1 cellular context compared by ENCODE assay signal in the genomic region with DNA sequence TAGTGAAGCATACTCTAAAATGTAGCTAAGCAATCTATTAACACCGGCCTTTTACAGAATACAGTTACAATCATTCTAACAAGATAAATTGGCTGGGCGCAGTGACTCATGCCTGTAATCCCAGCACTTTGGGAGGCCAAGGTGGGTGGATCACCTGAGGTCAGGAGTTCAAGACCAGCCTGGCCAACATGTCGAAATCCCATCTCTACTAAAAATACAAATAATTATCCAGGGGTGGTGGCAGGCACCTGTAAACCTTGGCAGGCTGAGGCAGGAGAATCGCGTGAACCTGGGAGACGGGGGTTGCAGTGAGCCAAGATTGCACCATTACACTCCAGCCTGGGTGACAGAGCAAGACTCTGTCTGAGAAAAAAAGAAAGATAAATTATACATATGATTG. TPM values are rescaled to one million over a fixed set of nuclear protein-coding genes. Genes with fewer than 3 reads are reported as not detected.
"Had no signal": no experiment of that assay in that cellular context is flagged by ENCODE, and none has a peak within 500 bp of the region (broad histone marks: within the 10 kb centered on the region; RNA-seq: fewer than 3 reads in every experiment).

No MANE protein-coding gene starts in this region.

RNA-seq across cellular contexts. Expression of a gene that starts 24.6 kb away (rescaled TPM):
- total RNA-seq: HT-29 had no signal
